Comparison of ENCODE assay signal across 14 cellular contexts in the genomic region with DNA sequence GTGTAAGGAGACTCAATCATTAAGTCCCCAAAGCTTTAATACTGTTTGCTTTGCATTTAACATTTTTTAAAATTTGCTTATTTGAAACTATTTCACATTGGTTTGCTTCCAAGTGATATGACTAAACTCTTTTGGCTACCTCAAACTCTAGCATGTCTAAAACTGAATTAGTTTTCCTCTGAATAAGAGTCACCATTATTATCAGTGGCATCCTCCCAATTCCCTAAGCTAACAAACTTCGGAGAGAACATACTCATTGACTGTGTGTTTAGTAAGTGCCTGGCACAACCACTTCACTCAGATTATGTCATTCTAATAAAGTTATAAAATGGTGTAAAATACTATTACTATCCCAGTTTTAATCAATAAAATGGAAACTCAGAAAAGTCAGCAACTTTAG. TPM values are rescaled to one million over a fixed set of nuclear protein-coding genes. Genes with fewer than 3 reads are reported as not detected.
DNase-seq lines count a peak whose midpoint lies in the region; ATAC-seq, FAIRE-seq and TF ChIP-seq lines count a peak whose summit lies in the region.
"Had no signal": no experiment of that assay in that cellular context is flagged by ENCODE, and none has a peak within 500 bp of the region (broad histone marks: within the 10 kb centered on the region; RNA-seq: fewer than 3 reads in every experiment).

No MANE protein-coding gene starts in this region.

- H2AFZ ChIP-seq in GM23248: no peak overlapping the region
- H2AFZ ChIP-seq in mammary epithelial cell (ENCODE audit: low read depth, low read length): no peak overlapping the region

- dilution Hi-C loops in mammary epithelial cell (cut with HindIII; ENCODE audit: low sequenced_read_pairs): no loop called here

- no peaks in the 10 kb centered on the region for H3K9me3 ChIP-seq in GM23248 (ENCODE audit: low read depth)
- no peaks in the 10 kb centered on the region for H3K9me3 ChIP-seq in mammary epithelial cell (replicated peaks; ENCODE audit: insufficient read depth, low read length)
- H3K9me3 ChIP-seq in right atrium auricular region: no peaks in the 10 kb centered on the region
- no peaks in the 10 kb centered on the region for H3K9me3 ChIP-seq in thoracic aorta
- no peaks in the 10 kb centered on the region for H3K9me3 ChIP-seq in effector memory CD4-positive, alpha-beta T cell (ENCODE audit: control insufficient read depth, low read length)
- H3K9me3 ChIP-seq: SJSA1 had no signal

- H3K36me3 ChIP-seq in GM23248 (ENCODE audit: low read depth): peaks cover 30% of the 10 kb centered on the region
- H3K36me3 ChIP-seq in mammary epithelial cell (ENCODE audit: insufficient read depth, low read length): no peaks in the 10 kb centered on the region
- peaks cover 21% of the 10 kb centered on the region for H3K36me3 ChIP-seq in right atrium auricular region
- H3K36me3 ChIP-seq in thoracic aorta: peaks cover 7% of the 10 kb centered on the region
- peaks cover 24% of the 10 kb centered on the region for H3K36me3 ChIP-seq in effector memory CD4-positive, alpha-beta T cell (ENCODE audit: control insufficient read depth, insufficient read depth, low read length)
- H3K36me3 ChIP-seq: SJSA1 had no signal

- H3K4me3 ChIP-seq in GM23248: no peak overlapping the region
- H3K4me3 ChIP-seq in mammary epithelial cell (replicated peaks in 1 of 3; ENCODE audit: insufficient read depth in 1 of 3, low read depth in 2 of 3, low read length in 3 of 3): no peak overlapping the region
- no peak overlapping the region for H3K4me3 ChIP-seq in right atrium auricular region
- no peak overlapping the region for H3K4me3 ChIP-seq in thoracic aorta
- no peak overlapping the region for H3K4me3 ChIP-seq in effector memory CD4-positive, alpha-beta T cell (ENCODE audit: insufficient read depth, low read depth, low read length, poor library complexity, severe bottlenecking)
- H3K4me3 ChIP-seq: SJSA1 had no signal

- TF ChIP-seq POLR2A in GM12892 (IDR thresholded peaks at IDR 0.05; ENCODE audit: low read depth, low read length) (no peak), H54 (IDR thresholded peaks at IDR 0.05; ENCODE audit: low read depth, low read length) (no peak)

- intact Hi-C loops in mammary epithelial cell (cut with micrococcal nuclease): no loop called here

- H3K4me1 ChIP-seq in GM23248 (ENCODE audit: insufficient read depth) (peaks cover 42% of the 10 kb centered on the region), mammary epithelial cell (ENCODE audit: insufficient read depth, low read length) (peaks cover 27% of the 10 kb centered on the region), right atrium auricular region (peaks cover 0 to 57% of the 10 kb centered on the region in 2 donors), thoracic aorta (ENCODE audit: control insufficient read depth in 1 of 2, low read depth in 2 of 2) (peaks cover 31 to 39% of the 10 kb centered on the region in 2 donors)
- no peaks in the 10 kb centered on the region for H3K4me1 ChIP-seq in effector memory CD4-positive, alpha-beta T cell (ENCODE audit: control insufficient read depth, insufficient read depth, low read length, poor library complexity, severe bottlenecking)

- TF ChIP-seq CTCF in mammary epithelial cell (conservative IDR thresholded peaks at IDR 0.05 in 1 of 2, IDR thresholded peaks at IDR 0.05 in 1 of 2; ENCODE audit: extremely low read depth in 1 of 2, insufficient read depth in 1 of 2, low read depth in 1 of 2, low read length in 2 of 2): no peak
- TF ChIP-seq CTCF in right atrium auricular region (IDR thresholded peaks at IDR 0.05): no peak
- no peak for TF ChIP-seq CTCF in thoracic aorta (IDR thresholded peaks at IDR 0.05)

- H3K79me2 ChIP-seq in GM23248 (ENCODE audit: insufficient read depth) (no peaks in the 10 kb centered on the region), mammary epithelial cell (ENCODE audit: insufficient read depth, low read length) (no peaks in the 10 kb centered on the region)

- FAIRE-seq in GM12892 (lab: Jason Lieb, UNC): no peak
- FAIRE-seq in H54 (lab: Jason Lieb, UNC): no peak

- BruUV-seq in mammary epithelial cell (replicated peaks; lab: Mats Ljungman, UMichigan): no TSS peak

- peaks cover 35% of the 10 kb centered on the region for H3F3A ChIP-seq in GM23248 (ENCODE audit: insufficient read depth)

- no peak overlapping the region for H3K9ac ChIP-seq in GM23248
- no peak overlapping the region for H3K9ac ChIP-seq in mammary epithelial cell (ENCODE audit: insufficient read depth, low read length)

- CTCF ChIA-PET in mammary epithelial cell (lab: Charles Lee; ENCODE audit: low non-redundant PET): no interaction called here

- H3K27ac ChIP-seq in GM23248 (peak overlapping the region; percentile 26), mammary epithelial cell (ENCODE audit: insufficient read depth, low read depth, low read length) (no peak overlapping the region), right atrium auricular region (peak overlapping the region; percentile 40 to 61), thoracic aorta (peak overlapping the region; percentile 2 to 49)
- H3K27ac ChIP-seq in effector memory CD4-positive, alpha-beta T cell (ENCODE audit: insufficient read depth, low read length, poor library complexity, severe bottlenecking): no peak overlapping the region
- H3K27ac ChIP-seq: SJSA1 had no signal

- H3K4me2 ChIP-seq in GM23248 (ENCODE audit: unreplicated experiment): peak overlapping the region; percentile 47
- H3K4me2 ChIP-seq in mammary epithelial cell (ENCODE audit: insufficient read depth, low read depth, low read length): peak overlapping the region; percentile 30

- in situ Hi-C loops in GM23248 (cut with MboI): no loop called here
- in situ Hi-C loops in mammary epithelial cell (cut with MboI; ENCODE audit: low sequenced_read_pairs in 2 of 2): no loop called here

- H3K9me2 ChIP-seq in GM23248 (ENCODE audit: insufficient read depth): no peaks in the 10 kb centered on the region

- peak; percentile 86 for ATAC-seq in thoracic aorta (ENCODE audit: insufficient number of reproducible peaks, low FRiP score, low read depth)
- ATAC-seq: activated naive CD4-positive, alpha-beta T cell treated with anti-CD3 and anti-CD28 coated beads, Interleukin-2, amount 50 U/mL, for 72 hours; stimulated activated memory B cell treated with anti-CD40 and anti-IgM and Interleukin-4, amounts not matched to agents 10 μg/mL and 1 μg/mL and 100 μg/mL, for 72 hours had no signal

- H3K27me3 ChIP-seq in GM23248 (replicated peaks; ENCODE audit: insufficient read depth) (no peaks in the 10 kb centered on the region), mammary epithelial cell (ENCODE audit: insufficient read depth, low read length) (no peaks in the 10 kb centered on the region), right atrium auricular region (no peaks in the 10 kb centered on the region), thoracic aorta (replicated peaks; ENCODE audit: insufficient read depth) (no peaks in the 10 kb centered on the region)
- no peaks in the 10 kb centered on the region for H3K27me3 ChIP-seq in effector memory CD4-positive, alpha-beta T cell (replicated peaks; ENCODE audit: control insufficient read depth, insufficient read depth, low read length, poor library complexity, severe bottlenecking)
- H3K27me3 ChIP-seq: SJSA1 had no signal

- peak; percentile 93 for DNase-seq in GM23248
- peak; percentile 63 for DNase-seq in mammary epithelial cell
- no peak for DNase-seq in right atrium auricular region (ENCODE audit: low spot score)
- DNase-seq in thoracic aorta (ENCODE audit: low spot score): no peak
- no peak for DNase-seq in GM12892 (ENCODE audit: insufficient read length)
- no peak for DNase-seq in H54 (ENCODE audit: insufficient read length, low spot score)
- DNase-seq in effector memory CD4-positive, alpha-beta T cell: no peak
- no peak for DNase-seq in NCI-H446 (lab: John Stamatoyannopoulos, UW)
- DNase-seq: activated CD4-positive, alpha-beta T cell treated with anti-CD3 and anti-CD28 coated beads, Interleukin-2, amount 10 ng/mL, durations not matched to agents 7 days and 5 days; DMS153; NCI-H345 had no signal

- WGBS in GM23248 (ENCODE audit: low coverage in 1 of 2, low lambda C conversion rate in 2 of 2, missing lambda C conversion rate in 2 of 2), 2 experiments: 0% methylated on average over 1 of the region's 1 CpG
- WGBS in mammary epithelial cell (ENCODE audit: low coverage, missing lambda C conversion rate): 12% methylated on average over 1 of the region's 1 CpG

- H4K20me1 ChIP-seq in GM23248 (ENCODE audit: insufficient read depth): no peaks in the 10 kb centered on the region
- no peaks in the 10 kb centered on the region for H4K20me1 ChIP-seq in mammary epithelial cell (ENCODE audit: insufficient read depth, low read length)

RNA-seq across cellular contexts. Expression of a gene that starts 21.9 kb away (rescaled TPM):
- 10.0 and 11.0 TPM in 2 replicates for total RNA-seq in GM23248 (2014; rRNA removed; shearing (Covaris generic))
- 6.1 and 6.3 TPM in 2 replicates for polyA plus RNA-seq in GM23248 (2016; fragmentation: Nextera tagmentation; extraction: Ambion mirVana)
- total RNA-seq in mammary epithelial cell: 10 to 100 TPM; 14.4 to 25.3 TPM
- polyA plus RNA-seq in mammary epithelial cell: 4.2 TPM
- polyA minus RNA-seq in mammary epithelial cell: 7.1 TPM
- 10 to 100 TPM; 21.6 to 36.7 TPM for total RNA-seq in right atrium auricular region
- total RNA-seq in thoracic aorta: 10 to 100 TPM; 47.8 to 59.4 TPM
- 14.3 TPM for polyA plus RNA-seq in GM12892 (2012; ENCODE audit: missing spikeins)

Comparison
In these comparisons a context has a peak if more than half of its experiments do, and no peak if none do; other contexts are left out.
1. DNase-seq: peak in GM23248 (single experiment) and mammary epithelial cell (single experiment); none in right atrium auricular region (single experiment), thoracic aorta (single experiment), GM12892 (single experiment), H54 (single experiment), effector memory CD4-positive, alpha-beta T cell (0 of 3) and NCI-H446 (0 of 2).
2. H3K27ac ChIP-seq: peak in GM23248 (single experiment), right atrium auricular region (2 of 2) and thoracic aorta (2 of 2); none in mammary epithelial cell (single experiment) and effector memory CD4-positive, alpha-beta T cell (single experiment).